ENCODE assay signal across 25 cellular contexts in the genomic region with DNA sequence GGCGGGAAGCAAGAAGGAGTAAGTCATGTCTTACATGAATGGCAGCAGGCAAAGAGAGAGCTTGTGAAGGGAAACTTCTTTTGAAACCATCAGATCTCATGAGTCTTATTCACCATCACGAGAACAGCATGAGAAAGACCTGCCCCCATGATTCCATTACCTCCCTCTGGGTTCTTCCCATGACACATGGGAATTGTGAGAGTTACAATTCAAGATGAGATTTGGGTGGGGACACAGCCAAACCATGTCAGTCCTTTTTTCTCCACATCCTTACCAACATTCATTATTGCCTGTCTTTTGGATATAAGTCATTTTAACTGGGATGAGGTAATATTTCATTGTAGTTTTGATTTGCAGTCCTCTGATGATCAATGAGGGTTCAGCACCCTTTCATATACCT.
"Had no signal": no experiment of that assay in that cellular context is flagged by ENCODE, and none has a peak within 500 bp of the region (broad histone marks: within the 10 kb centered on the region; RNA-seq: fewer than 3 reads in every experiment).

No MANE protein-coding gene starts in this region.

- H3K4me1 Mint-ChIP-seq: activated naive CD4-positive, alpha-beta T cell treated with anti-CD3 and anti-CD28 coated beads, Interleukin-2, amount 10 ng/mL, durations not matched to agents 7 days and 5 days; activated naive CD8-positive, alpha-beta T cell treated with anti-CD3 and anti-CD28 coated beads, Interleukin-2, amount 50 U/mL, for 24 hours; memory B cell; naive thymus-derived CD4-positive, alpha-beta T cell; stimulated activated naive CD8-positive, alpha-beta T cell treated with anti-CD3 and anti-CD28 coated beads, Interleukin-15, amount 100 ng/mL, for 72 hours had no signal

- H3K36me3 Mint-ChIP-seq: activated naive CD4-positive, alpha-beta T cell treated with anti-CD3 and anti-CD28 coated beads, Interleukin-2, amount 10 ng/mL, durations not matched to agents 7 days and 5 days; memory B cell; naive thymus-derived CD4-positive, alpha-beta T cell had no signal

- H3K36me3 ChIP-seq: neural progenitor cell, prostate gland, suprapubic skin, vagina had no signal

- DNase-seq: activated CD4-positive, alpha-beta T cell treated with anti-CD3 and anti-CD28 coated beads, Interleukin-2, amount 50 U/mL, for 1 hour; activated CD4-positive, CD25-positive, alpha-beta regulatory T cell treated with anti-CD3 and anti-CD28 coated beads, Interleukin-2, amount 50 U/mL, for 72 hours; activated CD8-positive, alpha-beta memory T cell treated with anti-CD3 and anti-CD28 coated beads for 24 hours; activated CD8-positive, alpha-beta memory T cell treated with anti-CD3 and anti-CD28 coated beads, Interleukin-2, amount 50 U/mL, for 48 hours; activated effector memory CD4-positive, alpha-beta T cell treated with Interleukin-2 at 50 U/mL for 16 hours; activated naive CD4-positive, alpha-beta T cell treated with anti-CD3 and anti-CD28 coated beads, Interleukin-2, amount 10 ng/mL, durations not matched to agents 7 days and 5 days; activated naive CD8-positive, alpha-beta T cell treated with anti-CD3 and anti-CD28 coated beads, Interleukin-2, amount 50 U/mL, for 24 hours; activated T-cell treated with anti-CD3 and anti-CD28 coated beads, Interleukin-2, amount 50 U/mL, for 48 hours; anterior cingulate cortex; effector CD8-positive, alpha-beta T cell; left ventricle myocardium superior; naive thymus-derived CD4-positive, alpha-beta T cell; right cardiac atrium; stimulated activated CD4-positive, alpha-beta T cell treated with anti-CD3 and anti-CD28 coated beads, Interleukin-4, amount 100 ng/mL, for 1 hour; stimulated activated naive CD8-positive, alpha-beta T cell treated with anti-CD3 and anti-CD28 coated beads, Interleukin-15, amount 100 ng/mL, for 72 hours; trophoblast cell had no signal

- H3K27ac ChIP-seq: neural progenitor cell, prostate gland, suprapubic skin, vagina, VCaP had no signal

- H3K4me3 ChIP-seq: neural progenitor cell, prostate gland, smooth muscle cell, suprapubic skin, vagina had no signal

- H3K27me3 ChIP-seq: neural progenitor cell, suprapubic skin, vagina had no signal

- ATAC-seq: activated naive CD8-positive, alpha-beta T cell treated with anti-CD3 and anti-CD28 coated beads, Interleukin-2, amount 50 U/mL, for 24 hours; left ventricle myocardium superior; naive thymus-derived CD4-positive, alpha-beta T cell; right cardiac atrium; stimulated activated naive CD8-positive, alpha-beta T cell treated with anti-CD3 and anti-CD28 coated beads, Interleukin-15, amount 100 ng/mL, for 72 hours had no signal

- H3K27ac Mint-ChIP-seq: activated naive CD4-positive, alpha-beta T cell treated with anti-CD3 and anti-CD28 coated beads, Interleukin-2, amount 10 ng/mL, durations not matched to agents 7 days and 5 days; activated naive CD8-positive, alpha-beta T cell treated with anti-CD3 and anti-CD28 coated beads, Interleukin-2, amount 50 U/mL, for 24 hours; dendritic cell treated with granulocyte-macrophage colony-stimulating factor and Interleukin-4, amounts not matched to agents 40 ng/mL and 50 ng/mL, for 4 days; memory B cell; naive thymus-derived CD4-positive, alpha-beta T cell; neural progenitor cell; stimulated activated naive CD8-positive, alpha-beta T cell treated with anti-CD3 and anti-CD28 coated beads, Interleukin-15, amount 100 ng/mL, for 72 hours; T-helper 1 cell treated with Interleukin-12 subunit alpha and Interleukin-12 subunit beta and Interleukin-4 antibody, amounts not matched to agents 30 μg/mL and 1 μg/mL, for 36 hours had no signal

- H3K4me3 Mint-ChIP-seq: activated naive CD4-positive, alpha-beta T cell treated with anti-CD3 and anti-CD28 coated beads, Interleukin-2, amount 10 ng/mL, durations not matched to agents 7 days and 5 days; activated naive CD8-positive, alpha-beta T cell treated with anti-CD3 and anti-CD28 coated beads, Interleukin-2, amount 50 U/mL, for 24 hours; dendritic cell treated with granulocyte-macrophage colony-stimulating factor and Interleukin-4, amounts not matched to agents 40 ng/mL and 50 ng/mL, for 4 days; memory B cell; naive thymus-derived CD4-positive, alpha-beta T cell; neural progenitor cell; stimulated activated naive CD8-positive, alpha-beta T cell treated with anti-CD3 and anti-CD28 coated beads, Interleukin-15, amount 100 ng/mL, for 72 hours; T-helper 1 cell treated with Interleukin-12 subunit alpha and Interleukin-12 subunit beta and Interleukin-4 antibody, amounts not matched to agents 30 μg/mL and 1 μg/mL, for 36 hours had no signal

- H3K9me3 ChIP-seq: prostate gland, suprapubic skin, vagina had no signal

- H3K4me1 ChIP-seq: prostate gland, suprapubic skin, vagina had no signal

- H3K9me3 Mint-ChIP-seq: activated naive CD4-positive, alpha-beta T cell treated with anti-CD3 and anti-CD28 coated beads, Interleukin-2, amount 10 ng/mL, durations not matched to agents 7 days and 5 days; T-helper 1 cell treated with Interleukin-12 subunit alpha and Interleukin-12 subunit beta and Interleukin-4 antibody, amounts not matched to agents 30 μg/mL and 1 μg/mL, for 36 hours had no signal

- H3K27me3 Mint-ChIP-seq: activated naive CD4-positive, alpha-beta T cell treated with anti-CD3 and anti-CD28 coated beads, Interleukin-2, amount 10 ng/mL, durations not matched to agents 7 days and 5 days; activated naive CD8-positive, alpha-beta T cell treated with anti-CD3 and anti-CD28 coated beads, Interleukin-2, amount 50 U/mL, for 24 hours; dendritic cell treated with granulocyte-macrophage colony-stimulating factor and Interleukin-4, amounts not matched to agents 40 ng/mL and 50 ng/mL, for 4 days; memory B cell; stimulated activated naive CD8-positive, alpha-beta T cell treated with anti-CD3 and anti-CD28 coated beads, Interleukin-15, amount 100 ng/mL, for 72 hours had no signal
